Comparison of ENCODE assay signal across 34 cellular contexts in the genomic region with DNA sequence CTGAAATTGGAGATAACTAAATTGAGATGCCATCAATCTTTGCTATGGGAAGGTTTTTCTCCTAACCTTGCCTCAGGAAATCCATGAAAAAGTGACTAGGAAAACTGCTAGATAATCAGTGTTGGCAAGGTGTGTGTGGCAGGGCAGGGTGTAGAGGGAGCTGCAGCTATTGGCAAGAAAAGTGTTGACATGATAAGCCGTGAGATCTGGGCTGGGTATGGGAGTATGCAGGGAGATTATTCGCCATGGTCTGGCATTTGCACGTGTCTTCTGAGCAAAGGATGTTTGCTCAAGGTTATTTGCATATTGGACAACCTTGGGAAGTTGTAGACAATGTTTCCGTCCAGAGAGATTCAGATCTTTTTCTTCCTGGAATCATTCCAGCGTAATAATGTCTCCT.
"Had no signal": no experiment of that assay in that cellular context is flagged by ENCODE, and none has a peak within 500 bp of the region (broad histone marks: within the 10 kb centered on the region; RNA-seq: fewer than 3 reads in every experiment).

No MANE protein-coding gene starts in this region.

- H3K4me3 ChIP-seq: adrenal gland, body of pancreas, breast epithelium had no signal

- H3K9me3 ChIP-seq: adrenal gland, body of pancreas had no signal

- H3K4me1 ChIP-seq: adrenal gland, breast epithelium had no signal

- H3K36me3 ChIP-seq: adrenal gland, brain microvascular endothelial cell, breast epithelium had no signal

- ATAC-seq: activated CD8-positive, alpha-beta T cell treated with anti-CD3 and anti-CD28 coated beads for 36 hours; activated naive CD4-positive, alpha-beta T cell treated with anti-CD3 and anti-CD28 coated beads, Interleukin-2, amount 50 U/mL, for 72 hours; activated T-cell treated with anti-CD3 and anti-CD28 coated beads, Interleukin-2, amount 50 U/mL, for 4 hours; activated T-cell treated with anti-CD3 and anti-CD28 coated beads, Interleukin-2, amount 50 U/mL, for 72 hours; activated T-helper 17 cell treated with anti-CD3 and anti-CD28 coated beads, Interleukin-2, amount 50 U/mL, for 72 hours; body of pancreas had no signal

- H3K27me3 ChIP-seq: adrenal gland, body of pancreas, brain microvascular endothelial cell had no signal

- H3K27ac ChIP-seq: adrenal gland, body of pancreas, brain microvascular endothelial cell, breast epithelium, VCaP had no signal

- DNase-seq: activated B cell treated with CpG ODN at 0.5 μM for 24 hours; activated CD4-positive, alpha-beta memory T cell treated with anti-CD3 and anti-CD28 coated beads for 36 hours; activated CD4-positive, alpha-beta T cell treated with anti-CD3 and anti-CD28 coated beads for 4 hours; activated CD4-positive, alpha-beta T cell treated with anti-CD3 and anti-CD28 coated beads, Interleukin-2, amount 10 ng/mL, durations not matched to agents 24 days and 14 days; activated CD4-positive, alpha-beta T cell treated with anti-CD3 and anti-CD28 coated beads, Interleukin-2, amount 50 U/mL, for 1 hour; activated CD4-positive, alpha-beta T cell treated with anti-CD3 and anti-CD28 coated beads, Interleukin-2, amount 50 U/mL, for 4 hours; activated CD4-positive, CD25-positive, alpha-beta regulatory T cell treated with anti-CD3 and anti-CD28 coated beads, Interleukin-2, amount 50 U/mL, for 72 hours; activated CD8-positive, alpha-beta memory T cell treated with anti-CD3 and anti-CD28 coated beads, Interleukin-2, amount 50 U/mL, for 4 hours; activated CD8-positive, alpha-beta T cell treated with anti-CD3 and anti-CD28 coated beads for 36 hours; activated effector memory CD4-positive, alpha-beta T cell treated with anti-CD3 and anti-CD28 coated beads, Interleukin-2, amount 50 U/mL, for 16 hours; activated gamma-delta T cell treated with Interleukin-2 at 50 U/mL for 16 hours; activated naive CD4-positive, alpha-beta T cell; activated naive CD4-positive, alpha-beta T cell treated with anti-CD3 and anti-CD28 coated beads for 36 hours; activated naive CD4-positive, alpha-beta T cell treated with anti-CD3 and anti-CD28 coated beads, Interleukin-2, amount 50 U/mL, for 16 hours; activated naive CD8-positive, alpha-beta T cell treated with anti-CD3 and anti-CD28 coated beads for 36 hours; activated T-cell treated with anti-CD3 and anti-CD28 coated beads for 4 hours; activated T-cell treated with anti-CD3 and anti-CD28 coated beads, Interleukin-2, amount 50 U/mL, for 1 hour; activated T-cell treated with anti-CD3 and anti-CD28 coated beads, Interleukin-2, amount 50 U/mL, for 4 hours; activated T-cell treated with anti-CD3 and anti-CD28 coated beads, Interleukin-2, amount 50 U/mL, for 72 hours; adrenal gland; amniotic stem cell; aorta; body of pancreas; brain microvascular endothelial cell; central memory CD4-positive, alpha-beta T cell; T-helper 1 cell; T-helper 2 cell; T-helper 9 cell had no signal

- FAIRE-seq: astrocyte, TTC549 had no signal
